In the genomic region with DNA sequence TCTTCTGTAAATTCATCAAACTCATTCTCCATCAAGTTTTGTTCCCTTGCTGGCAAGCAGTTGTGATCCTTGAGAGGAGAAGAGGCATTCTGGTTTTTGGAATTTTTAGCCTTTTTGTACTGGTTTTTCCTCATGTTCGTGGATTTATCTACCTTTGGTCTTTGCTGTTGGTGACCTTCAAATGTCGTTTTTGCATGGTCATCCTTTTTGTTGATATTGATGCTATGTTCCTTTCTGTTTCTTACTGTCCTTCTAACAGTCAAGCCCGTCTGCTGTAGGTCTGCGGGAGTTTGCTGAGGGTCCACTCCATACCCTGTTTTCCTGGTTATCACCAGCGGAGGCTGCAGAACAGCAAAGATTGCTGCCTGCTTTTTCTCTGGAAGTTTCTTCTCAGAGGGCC, we compare ENCODE assay signal across 11 cellular contexts.
"Had no signal": no experiment of that assay in that cellular context is flagged by ENCODE, and none has a peak within 500 bp of the region (broad histone marks: within the 10 kb centered on the region; RNA-seq: fewer than 3 reads in every experiment).

No MANE protein-coding gene starts in this region.

- H3K27ac Mint-ChIP-seq: GM23338, H9, HFFc6 had no signal

- H3K27ac ChIP-seq: GM23248 had no signal

- FAIRE-seq: H1, H54 had no signal

- H2AFZ ChIP-seq: GM23248, GM23338 had no signal

- ATAC-seq: GM23338, HCT116 had no signal

- H3K4me3 ChIP-seq: GM23248, GM23338, HAP-1 had no signal

- H3K4me1 ChIP-seq: HAP-1 had no signal

- H3K4me2 ChIP-seq: GM23338 had no signal

- H3K4me3 Mint-ChIP-seq: GM23338, H9, HFFc6 had no signal

- H3K4me1 Mint-ChIP-seq: GM23338, H9 had no signal

- H3K9ac ChIP-seq: GM23248 had no signal

- H3K36me3 ChIP-seq: HAP-1 had no signal

- DNase-seq: GM23248, GOT3, H7, H9, HCEC 1CT, HFFc6 had no signal
